In genomic region chr12:101459642-101460346, GRCh38 we compare ENCODE assay signal across 9 cellular contexts. TPM values are rescaled to one million over a fixed set of nuclear protein-coding genes. Genes with fewer than 3 reads are reported as not detected.
DNase-seq lines count a peak whose midpoint lies in the region; TF ChIP-seq lines count a peak whose summit lies in the region.
"Had no signal": no experiment of that assay in that cellular context is flagged by ENCODE, and none has a peak within 500 bp of the region (broad histone marks: within the 10 kb centered on the region; RNA-seq: fewer than 3 reads in every experiment).

No MANE protein-coding gene starts in this region.

- peaks cover 7 to 16% (median 10%) of the 10 kb centered on the region in 4 donors for H3K4me1 Mint-ChIP-seq in CD4-positive, alpha-beta memory T cell
- H3K4me1 Mint-ChIP-seq in activated CD4-positive, alpha-beta T cell treated with anti-CD3 and anti-CD28 coated beads, Interleukin-2, amount 10 ng/mL, durations not matched to agents 7 days and 5 days: peaks cover 10% of the 10 kb centered on the region
- H3K4me1 Mint-ChIP-seq in activated T-cell treated with anti-CD3 and anti-CD28 coated beads, Interleukin-2, amount 50 U/mL, for 24 hours (ENCODE audit: low read depth): peaks cover 9% of the 10 kb centered on the region

- no peaks in the 10 kb centered on the region for H3K36me3 Mint-ChIP-seq in CD4-positive, alpha-beta memory T cell
- peaks cover 5% of the 10 kb centered on the region for H3K36me3 Mint-ChIP-seq in activated CD4-positive, alpha-beta T cell treated with anti-CD3 and anti-CD28 coated beads, Interleukin-2, amount 10 ng/mL, durations not matched to agents 7 days and 5 days (ENCODE audit: low read depth)
- H3K36me3 Mint-ChIP-seq in activated T-cell treated with anti-CD3 and anti-CD28 coated beads, Interleukin-2, amount 50 U/mL, for 24 hours (ENCODE audit: low read depth): peaks cover 6% of the 10 kb centered on the region

- intact Hi-C loops in CD4-positive, alpha-beta memory T cell (cut with micrococcal nuclease): no loop called here

- H3K4me1 ChIP-seq in HAP-1: 0 out of 2 replicates have a peak, but pooled peaks cover 5% of the 10 kb centered on the region
- H3K4me1 ChIP-seq in CD4-positive, alpha-beta memory T cell (ENCODE audit: insufficient read depth, low read length): peaks cover 11% of the 10 kb centered on the region

- TF ChIP-seq CTCF in GM10248 (IDR thresholded peaks at IDR 0.05; ENCODE audit: control extremely low read depth, extremely low read depth, low read depth, missing control alignments): no peak

- DNase-seq in AG08395 (ENCODE audit: low spot score) (peak; percentile 51), HAP-1 (ENCODE audit: low spot score in 2 of 2) (peak; percentile 8 to 25), RPMI7951 (ENCODE audit: low read depth) (peak; percentile 31), globus pallidus (ENCODE audit: low spot score) (peak; percentile 9), GM10248 (ENCODE audit: extremely low spot score) (no peak)
- DNase-seq in CD4-positive, alpha-beta memory T cell: no peak
- no peak for DNase-seq in activated CD4-positive, alpha-beta T cell treated with anti-CD3 and anti-CD28 coated beads, Interleukin-2, amount 10 ng/mL, durations not matched to agents 7 days and 5 days
- DNase-seq in activated T-cell treated with anti-CD3 and anti-CD28 coated beads, Interleukin-2, amount 50 U/mL, for 24 hours: no peak
- DNase-seq: activated T-cell treated with anti-CD3 and anti-CD28 coated beads, Interleukin-2, amount 50 U/mL, for 72 hours had no signal

- no peaks in the 10 kb centered on the region for H3K27me3 ChIP-seq in HAP-1 (ENCODE audit: low read depth)
- H3K27me3 ChIP-seq in CD4-positive, alpha-beta memory T cell (ENCODE audit: insufficient read depth, low read length): no peaks in the 10 kb centered on the region

- CTCF ChIA-PET in CD4-positive, alpha-beta memory T cell (lab: Charles Lee; ENCODE audit: partially characterized antibody): no interaction called here
- CTCF ChIA-PET in activated CD4-positive, alpha-beta T cell treated with anti-CD3 and anti-CD28 coated beads, Interleukin-2, amount 10 ng/mL, durations not matched to agents 7 days and 5 days (lab: Charles Lee): no interaction called here
- CTCF ChIA-PET in GM10248 (lab: Yijun Ruan, JAX): no interaction called here

- peaks cover 0 to 2% (median 0%) of the 10 kb centered on the region in 8 donors for H3K9me3 Mint-ChIP-seq in CD4-positive, alpha-beta memory T cell
- peaks cover 8% of the 10 kb centered on the region for H3K9me3 Mint-ChIP-seq in activated CD4-positive, alpha-beta T cell treated with anti-CD3 and anti-CD28 coated beads, Interleukin-2, amount 10 ng/mL, durations not matched to agents 7 days and 5 days
- H3K9me3 Mint-ChIP-seq in activated T-cell treated with anti-CD3 and anti-CD28 coated beads, Interleukin-2, amount 50 U/mL, for 24 hours: peaks cover 8% of the 10 kb centered on the region

- peak overlapping the region in 1 of 7 donors; percentile 71 for H3K27ac Mint-ChIP-seq in CD4-positive, alpha-beta memory T cell
- H3K27ac Mint-ChIP-seq in activated CD4-positive, alpha-beta T cell treated with anti-CD3 and anti-CD28 coated beads, Interleukin-2, amount 10 ng/mL, durations not matched to agents 7 days and 5 days: no peak overlapping the region
- no peak overlapping the region for H3K27ac Mint-ChIP-seq in activated T-cell treated with anti-CD3 and anti-CD28 coated beads, Interleukin-2, amount 50 U/mL, for 24 hours
- H3K27ac Mint-ChIP-seq: activated T-cell treated with anti-CD3 and anti-CD28 coated beads, Interleukin-2, amount 50 U/mL, for 72 hours had no signal

- H3K27ac ChIP-seq in CD4-positive, alpha-beta memory T cell (ENCODE audit: low read depth, low read length): no peak overlapping the region

- peak overlapping the region in 1 of 8 donors; percentile 36 for H3K4me3 Mint-ChIP-seq in CD4-positive, alpha-beta memory T cell
- H3K4me3 Mint-ChIP-seq in activated CD4-positive, alpha-beta T cell treated with anti-CD3 and anti-CD28 coated beads, Interleukin-2, amount 10 ng/mL, durations not matched to agents 7 days and 5 days: no peak overlapping the region
- H3K4me3 Mint-ChIP-seq in activated T-cell treated with anti-CD3 and anti-CD28 coated beads, Interleukin-2, amount 50 U/mL, for 24 hours: no peak overlapping the region
- H3K4me3 Mint-ChIP-seq: activated T-cell treated with anti-CD3 and anti-CD28 coated beads, Interleukin-2, amount 50 U/mL, for 72 hours had no signal

- H3K27me3 Mint-ChIP-seq in CD4-positive, alpha-beta memory T cell: peaks cover 0 to under 1% of the 10 kb centered on the region in 2 donors
- H3K27me3 Mint-ChIP-seq in activated CD4-positive, alpha-beta T cell treated with anti-CD3 and anti-CD28 coated beads, Interleukin-2, amount 10 ng/mL, durations not matched to agents 7 days and 5 days: no peaks in the 10 kb centered on the region
- H3K27me3 Mint-ChIP-seq in activated T-cell treated with anti-CD3 and anti-CD28 coated beads, Interleukin-2, amount 50 U/mL, for 24 hours: no peaks in the 10 kb centered on the region

- H3K36me3 ChIP-seq in HAP-1 (replicated peaks): no peaks in the 10 kb centered on the region
- H3K36me3 ChIP-seq in CD4-positive, alpha-beta memory T cell (ENCODE audit: insufficient read depth, low read length): no peaks in the 10 kb centered on the region

- POLR2A ChIA-PET in CD4-positive, alpha-beta memory T cell (lab: Charles Lee; ENCODE audit: partially characterized antibody): no interaction called here
- POLR2A ChIA-PET in activated CD4-positive, alpha-beta T cell treated with anti-CD3 and anti-CD28 coated beads, Interleukin-2, amount 10 ng/mL, durations not matched to agents 7 days and 5 days (lab: Charles Lee): no interaction called here
- POLR2A ChIA-PET in GM10248 (lab: Yijun Ruan, JAX): no interaction called here

- no peak overlapping the region for H3K4me3 ChIP-seq in HAP-1
- H3K4me3 ChIP-seq in CD4-positive, alpha-beta memory T cell (ENCODE audit: low read length in 2 of 2): no peak overlapping the region

- in situ Hi-C loops in HAP-1 (cut with MboI; ENCODE audit: low sequenced_read_pairs): no loop called here

- H3K9me3 ChIP-seq in HAP-1: 0 out of 2 replicates have a peak, but pooled peaks cover 2% of the 10 kb centered on the region
- H3K9me3 ChIP-seq in CD4-positive, alpha-beta memory T cell (ENCODE audit: control insufficient read depth in 1 of 2, low read length in 2 of 2): no peaks in the 10 kb centered on the region

RNA-seq across cellular contexts. Expression of gene SPIC, which starts 15.3 kb away (rescaled TPM):
- not detected in 2 replicates for total RNA-seq in RPMI7951 (2014; rRNA removed; shearing (Covaris generic))
- total RNA-seq in CD4-positive, alpha-beta memory T cell: not detected
- not detected for polyA plus RNA-seq in CD4-positive, alpha-beta memory T cell
- not detected for total RNA-seq in activated CD4-positive, alpha-beta T cell treated with anti-CD3 and anti-CD28 coated beads, Interleukin-2, amount 10 ng/mL, durations not matched to agents 7 days and 5 days
- total RNA-seq: activated T-cell treated with anti-CD3 and anti-CD28 coated beads, Interleukin-2, amount 50 U/mL, for 72 hours had no signal

RNA-seq across cellular contexts. Expression of gene ARL1, which starts 52.2 kb away (rescaled TPM):
- total RNA-seq in RPMI7951 (2014; rRNA removed; shearing (Covaris generic)): 49.9 and 69.8 TPM in 2 replicates
- total RNA-seq in CD4-positive, alpha-beta memory T cell: 10 to 100 TPM; 37.9 to 41.0 TPM
- 10 to 100 TPM; 34.8 to 41.5 TPM for polyA plus RNA-seq in CD4-positive, alpha-beta memory T cell
- 10 to 100 TPM; 47.9 to 52.2 TPM for total RNA-seq in activated CD4-positive, alpha-beta T cell treated with anti-CD3 and anti-CD28 coated beads, Interleukin-2, amount 10 ng/mL, durations not matched to agents 7 days and 5 days

Comparison
In these comparisons a context has a peak if more than half of its experiments do, and no peak if none do; other contexts are left out.
1. DNase-seq: peak in AG08395 (single experiment), HAP-1 (2 of 2), RPMI7951 (single experiment) and globus pallidus (single experiment); none in CD4-positive, alpha-beta memory T cell (0 of 5), activated CD4-positive, alpha-beta T cell treated with anti-CD3 and anti-CD28 coated beads, Interleukin-2, amount 10 ng/mL, durations not matched to agents 7 days and 5 days (single experiment), GM10248 (single experiment) and activated T-cell treated with anti-CD3 and anti-CD28 coated beads, Interleukin-2, amount 50 U/mL, for 24 hours (single experiment).